17 cellular contexts compared by ENCODE assay signal in genomic region chr2:28976584-28976983, GRCh38. TPM values are rescaled to one million over a fixed set of nuclear protein-coding genes. Genes with fewer than 3 reads are reported as not detected.
DNase-seq lines count a peak whose midpoint lies in the region; ATAC-seq and TF ChIP-seq lines count a peak whose summit lies in the region.
"Had no signal": no experiment of that assay in that cellular context is flagged by ENCODE, and none has a peak within 500 bp of the region (broad histone marks: within the 10 kb centered on the region; RNA-seq: fewer than 3 reads in every experiment).

No MANE protein-coding gene starts in this region.

- intact Hi-C loops in tibial artery (cut with DNase I; ENCODE audit: low total_unique reads) = no loop called here

- H3K4me3 ChIP-seq in fibroblast of pulmonary artery (replicated peaks; ENCODE audit: low read depth, low read length) (no peak overlapping the region), mesodermal cell (ENCODE audit: extremely low read depth, insufficient read depth, low read length, poor library complexity, severe bottlenecking) (no peak overlapping the region), tibial artery (no peak overlapping the region)
- H3K4me3 ChIP-seq: BLaER1, skin epidermis, uterus had no signal

- 40 to 73% methylated on average over 1 to 2 of the region's 3 CpGs for WGBS in mesodermal cell (ENCODE audit: insufficient coverage in 2 of 2), 2 experiments

- no peak for ATAC-seq in SK-N-SH treated with all-trans-retinoic acid at 6 μM for 48 hours

- TF ChIP-seq CTCF in fibroblast of pulmonary artery (IDR thresholded peaks at IDR 0.05; ENCODE audit: low read length, missing control alignments) (no peak), tibial artery (IDR thresholded peaks at IDR 0.05) (no peak)

- H3K4me1 ChIP-seq in mesodermal cell (ENCODE audit: control insufficient read depth, insufficient read depth, low read length, poor library complexity, severe bottlenecking) (peaks cover 15% of the 10 kb centered on the region), tibial artery (peaks cover 0 to 8% (median 3%) of the 10 kb centered on the region in 4 donors)
- H3K4me1 ChIP-seq: uterus had no signal

- no peaks in the 10 kb centered on the region for H3K36me3 ChIP-seq in mesodermal cell (ENCODE audit: control insufficient read depth, insufficient read depth, low read length)
- H3K36me3 ChIP-seq in tibial artery = no peaks in the 10 kb centered on the region
- H3K36me3 ChIP-seq: BLaER1, uterus had no signal

- DNase-seq in Caki2 (ENCODE audit: low read depth) = peak; percentile 75
- peak; percentile 91 for DNase-seq in M059J (ENCODE audit: low read depth)
- DNase-seq in fibroblast of pulmonary artery (ENCODE audit: low read depth) = peak; percentile 55
- no peak for DNase-seq in tibial artery
- DNase-seq in CD1c-positive myeloid dendritic cell (ENCODE audit: extremely low spot score) = no peak
- no peak for DNase-seq in activated naive CD4-positive, alpha-beta T cell (lab: John Stamatoyannopoulos, UW)
- DNase-seq: effector CD4-positive, alpha-beta T cell; hypothalamus; naive B cell; NCI-H2171 treated with DMSO at 0.1 percent for 48 hours; OCI-M1; T-helper 9 cell; uterus had no signal

- H3K27me3 ChIP-seq in tibial artery = peaks cover 0 to 4% of the 10 kb centered on the region in 2 donors
- H3K27me3 ChIP-seq: BLaER1, uterus had no signal

- in situ Hi-C loops in Caki2 (cut with HindIII; ENCODE audit: low pct_unique_long_range_greater_than_20kb, low sequenced_read_pairs) = no loop called here

- H3K9me3 ChIP-seq in mesodermal cell (ENCODE audit: control insufficient read depth, low read length) = no peaks in the 10 kb centered on the region
- peaks cover 0 to 3% (median 0%) of the 10 kb centered on the region in 3 donors for H3K9me3 ChIP-seq in tibial artery
- H3K9me3 ChIP-seq: uterus had no signal

- H3K27ac ChIP-seq in mesodermal cell (ENCODE audit: low read depth, low read length, severe bottlenecking) = peak overlapping the region; percentile 13
- no peak overlapping the region for H3K27ac ChIP-seq in tibial artery
- H3K27ac ChIP-seq: BLaER1, skin epidermis, uterus had no signal

TF ChIP-seq in SK-N-SH treated with all-trans-retinoic acid at 6 μM for 48 hours, 23 proteins besides CTCF, POLR2A, EP300 and RAD21:
- TF ChIP-seq SNAI2 (CRISPR knock-in tag; IDR thresholded peaks at IDR 0.05) (no peak), TCF4 (CRISPR knock-in tag; IDR thresholded peaks at IDR 0.05; ENCODE audit: borderline replicate concordance) (no peak), ZNF8 (CRISPR knock-in tag; IDR thresholded peaks at IDR 0.05) (no peak)

RNA-seq across cellular contexts. Expression of gene TOGARAM2, which starts 4.5 kb away (rescaled TPM):
- not detected in 2 replicates for total RNA-seq in Caki2 (2014; rRNA removed; shearing (Covaris generic); ENCODE audit: low replicate concordance)
- not detected in 2 replicates for total RNA-seq in M059J (2014; rRNA removed; shearing (Covaris generic))
- polyA plus RNA-seq in mesodermal cell (2013, experiment 1 of 2) = 0.18 TPM
- polyA plus RNA-seq in mesodermal cell (2013, experiment 2 of 2) = 2.1 TPM

Comparison
In these comparisons a context has a peak if more than half of its experiments do, and no peak if none do; other contexts are left out.
1. DNase-seq: peak in Caki2 (single experiment), M059J (single experiment) and fibroblast of pulmonary artery (single experiment); none in tibial artery (0 of 2), CD1c-positive myeloid dendritic cell (single experiment) and activated naive CD4-positive, alpha-beta T cell (0 of 4).